In genomic region chr16:86834451-86835035, GRCh38 we compare ENCODE assay signal across 13 cellular contexts.
DNase-seq lines count a peak whose midpoint lies in the region; TF ChIP-seq lines count a peak whose summit lies in the region.
"Had no signal": no experiment of that assay in that cellular context is flagged by ENCODE, and none has a peak within 500 bp of the region (broad histone marks: within the 10 kb centered on the region; RNA-seq: fewer than 3 reads in every experiment).

No MANE protein-coding gene starts in this region.

- H3K9me3 Mint-ChIP-seq in activated T-cell treated with anti-CD3 and anti-CD28 coated beads, Interleukin-2, amount 50 U/mL, for 24 hours = no peaks in the 10 kb centered on the region
- H3K9me3 Mint-ChIP-seq: activated T-helper 1 cell treated with anti-CD3 and anti-CD28 coated beads, Interleukin-12 subunit alpha, Interleukin-12 subunit beta, Interleukin-2, Interleukin-4 antibody, amounts not matched to agents 30 ng/mL and 10 ng/mL and 1 ng/mL, durations not matched to agents 14 hours and 24 hours and 36 hours; T-helper 2 cell treated with Interferon-gamma antibody and Interleukin-4, amounts not matched to agents 5 μg/mL and 100 μg/mL, for 36 hours had no signal

- no peaks in the 10 kb centered on the region for H3K4me1 Mint-ChIP-seq in activated T-cell treated with anti-CD3 and anti-CD28 coated beads, Interleukin-2, amount 50 U/mL, for 24 hours (ENCODE audit: low read depth)
- H3K4me1 Mint-ChIP-seq: IgD-negative memory B cell; stimulated activated naive B cell treated with anti-CD40 and anti-IgM and Interleukin-4, amounts not matched to agents 10 μg/mL and 1 μg/mL and 100 μg/mL, for 72 hours had no signal

- no peak overlapping the region for H3K4me3 Mint-ChIP-seq in activated T-cell treated with anti-CD3 and anti-CD28 coated beads, Interleukin-2, amount 50 U/mL, for 24 hours
- H3K4me3 Mint-ChIP-seq: activated T-helper 1 cell treated with anti-CD3 and anti-CD28 coated beads, Interleukin-12 subunit alpha, Interleukin-12 subunit beta, Interleukin-2, Interleukin-4 antibody, amounts not matched to agents 30 ng/mL and 10 ng/mL and 1 ng/mL, durations not matched to agents 14 hours and 24 hours and 36 hours; IgD-negative memory B cell; stimulated activated naive B cell treated with anti-CD40 and anti-IgM and Interleukin-4, amounts not matched to agents 10 μg/mL and 1 μg/mL and 100 μg/mL, for 72 hours; T-helper 2 cell treated with Interferon-gamma antibody and Interleukin-4, amounts not matched to agents 5 μg/mL and 100 μg/mL, for 36 hours had no signal

- TF ChIP-seq CTCF in C4-2B (conservative IDR thresholded peaks at IDR 0.05) (peak; percentile 40), LNCAP (IDR thresholded peaks at IDR 0.05) (peak; percentile 45), cardiac fibroblast (IDR thresholded peaks at IDR 0.05; ENCODE audit: low read depth, low read length) (peak; percentile 29)

- peak; percentile 22 to 66 for DNase-seq in cardiac fibroblast (ENCODE audit: low read depth in 2 of 2)
- DNase-seq in lung microvascular endothelial cell (ENCODE audit: low read depth in 2 of 2) = peak; percentile 37 to 44
- no peak for DNase-seq in activated T-cell treated with anti-CD3 and anti-CD28 coated beads, Interleukin-2, amount 50 U/mL, for 24 hours
- no peak for DNase-seq in NCI-H2081 treated with DMSO at 0.1 percent for 48 hours (lab: John Stamatoyannopoulos, UW)
- no peak for DNase-seq in central memory CD4-positive, alpha-beta T cell
- DNase-seq in occipital lobe (lab: John Stamatoyannopoulos, UW) = no peak
- DNase-seq: effector CD4-positive, alpha-beta T cell; stimulated activated naive B cell treated with anti-CD40 and anti-IgM and Interleukin-4, amounts not matched to agents 10 μg/mL and 1 μg/mL and 100 μg/mL, for 72 hours had no signal

- peaks cover 6% of the 10 kb centered on the region for H3K27me3 Mint-ChIP-seq in activated T-cell treated with anti-CD3 and anti-CD28 coated beads, Interleukin-2, amount 50 U/mL, for 24 hours
- H3K27me3 Mint-ChIP-seq: IgD-negative memory B cell had no signal

- no peak overlapping the region for H3K27ac Mint-ChIP-seq in activated T-cell treated with anti-CD3 and anti-CD28 coated beads, Interleukin-2, amount 50 U/mL, for 24 hours
- H3K27ac Mint-ChIP-seq: activated T-helper 1 cell treated with anti-CD3 and anti-CD28 coated beads, Interleukin-12 subunit alpha, Interleukin-12 subunit beta, Interleukin-2, Interleukin-4 antibody, amounts not matched to agents 30 ng/mL and 10 ng/mL and 1 ng/mL, durations not matched to agents 14 hours and 24 hours and 36 hours; IgD-negative memory B cell; stimulated activated naive B cell treated with anti-CD40 and anti-IgM and Interleukin-4, amounts not matched to agents 10 μg/mL and 1 μg/mL and 100 μg/mL, for 72 hours; T-helper 2 cell treated with Interferon-gamma antibody and Interleukin-4, amounts not matched to agents 5 μg/mL and 100 μg/mL, for 36 hours had no signal

- no peak overlapping the region for H3K27ac ChIP-seq in C4-2B

- H3K4me3 ChIP-seq in cardiac fibroblast (replicated peaks in 1 of 2; ENCODE audit: low read depth in 2 of 2, low read length in 2 of 2) = no peak overlapping the region

- H3K36me3 Mint-ChIP-seq in activated T-cell treated with anti-CD3 and anti-CD28 coated beads, Interleukin-2, amount 50 U/mL, for 24 hours (ENCODE audit: low read depth) = no peaks in the 10 kb centered on the region
- H3K36me3 Mint-ChIP-seq: stimulated activated naive B cell treated with anti-CD40 and anti-IgM and Interleukin-4, amounts not matched to agents 10 μg/mL and 1 μg/mL and 100 μg/mL, for 72 hours had no signal

Comparison
In these comparisons a context has a peak if more than half of its experiments do, and no peak if none do; other contexts are left out.
1. DNase-seq: peak in cardiac fibroblast (2 of 2) and lung microvascular endothelial cell (2 of 2); none in activated T-cell treated with anti-CD3 and anti-CD28 coated beads, Interleukin-2, amount 50 U/mL, for 24 hours (single experiment), NCI-H2081 treated with DMSO at 0.1 percent for 48 hours (single experiment), central memory CD4-positive, alpha-beta T cell (single experiment) and occipital lobe (single experiment).
2. Peak in every context shown above with its lines, with median percentiles within 50 percentile points of each other: CTCF ChIP-seq.